Comparison of ENCODE assay signal across 1 cellular context in the genomic region with DNA sequence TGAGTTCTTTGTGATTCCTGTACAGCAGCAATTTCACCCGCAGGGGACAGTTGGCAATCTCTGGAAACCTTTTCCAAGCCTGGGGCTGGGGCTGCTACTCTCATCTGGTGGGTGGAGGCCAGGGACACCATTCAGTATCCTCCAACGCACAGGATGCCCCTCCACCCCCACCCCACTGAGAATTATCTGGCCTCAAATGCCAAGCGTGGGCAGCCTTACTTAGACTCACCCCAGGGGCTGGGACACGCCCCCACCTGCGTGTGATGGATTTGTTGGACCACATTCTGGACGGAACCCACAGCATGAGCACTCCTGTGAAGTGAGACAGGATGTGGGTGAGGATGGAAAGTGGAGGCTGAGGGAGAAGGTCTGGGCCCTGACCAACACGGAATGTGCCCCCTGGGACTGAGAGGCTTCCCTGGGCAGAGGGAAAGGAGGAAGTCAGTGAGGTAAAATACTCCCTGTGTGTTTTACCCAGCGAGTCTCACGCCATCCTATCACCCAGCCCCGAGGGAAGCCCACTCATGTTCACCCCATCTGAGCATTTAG.
A peak's percentile ranks its signal among the peaks of the same experiment; 100 is the strongest.
TF ChIP-seq lines count a peak whose summit lies in the region.

No MANE protein-coding gene starts in this region.

TF ChIP-seq in HEK293, 187 proteins besides CTCF, POLR2A, EP300 and RAD21 (continued from another document):
- TF ChIP-seq TSHZ1 (tag by site-specific recombination; IDR thresholded peaks at IDR 0.05; ENCODE audit: borderline replicate concordance) (no peak), ZNF292 (tag by site-specific recombination; IDR thresholded peaks at IDR 0.05; ENCODE audit: borderline replicate concordance, low read depth) (no peak), ZNF837 (tag by site-specific recombination; IDR thresholded peaks at IDR 0.05) (no peak), ZNF341 (tag by site-specific recombination; IDR thresholded peaks at IDR 0.05; ENCODE audit: low read depth) (no peak), ZNF248 (tag by site-specific recombination; IDR thresholded peaks at IDR 0.05) (no peak), PRDM1 (tag by site-specific recombination; IDR thresholded peaks at IDR 0.05) (no peak), KLF9 (tag by site-specific recombination; IDR thresholded peaks at IDR 0.05; ENCODE audit: low read depth) (0 out of 2 replicates have a peak, but pooled peaks have one; percentile 35), EGR2 (tag by site-specific recombination; IDR thresholded peaks at IDR 0.05; ENCODE audit: low read depth) (peak; percentile 99), YY2 (tag by site-specific recombination; IDR thresholded peaks at IDR 0.05) (no peak), ZNF274 (IDR thresholded peaks at IDR 0.05; ENCODE audit: low read length) (no peak), ZNF274 (tag by site-specific recombination; IDR thresholded peaks at IDR 0.05; ENCODE audit: borderline replicate concordance) (no peak), ZIC2 (tag by site-specific recombination; IDR thresholded peaks at IDR 0.05) (peak; percentile 39), ZNF639 (tag by site-specific recombination; IDR thresholded peaks at IDR 0.05) (no peak), ZBTB26 (tag by site-specific recombination; optimal IDR thresholded peaks at IDR 0.05) (no peak), ZNF530 (tag by site-specific recombination; IDR thresholded peaks at IDR 0.05; ENCODE audit: low read depth) (no peak), ZNF549 (tag by site-specific recombination; IDR thresholded peaks at IDR 0.05) (no peak), ZNF169 (tag by site-specific recombination; IDR thresholded peaks at IDR 0.05) (no peak), SP2 (tag by site-specific recombination; IDR thresholded peaks at IDR 0.05) (no peak), KLF10 (tag by site-specific recombination; IDR thresholded peaks at IDR 0.05) (no peak), ZNF2 (tag by site-specific recombination; IDR thresholded peaks at IDR 0.05) (no peak)
- TF ChIP-seq, protein P1, sequence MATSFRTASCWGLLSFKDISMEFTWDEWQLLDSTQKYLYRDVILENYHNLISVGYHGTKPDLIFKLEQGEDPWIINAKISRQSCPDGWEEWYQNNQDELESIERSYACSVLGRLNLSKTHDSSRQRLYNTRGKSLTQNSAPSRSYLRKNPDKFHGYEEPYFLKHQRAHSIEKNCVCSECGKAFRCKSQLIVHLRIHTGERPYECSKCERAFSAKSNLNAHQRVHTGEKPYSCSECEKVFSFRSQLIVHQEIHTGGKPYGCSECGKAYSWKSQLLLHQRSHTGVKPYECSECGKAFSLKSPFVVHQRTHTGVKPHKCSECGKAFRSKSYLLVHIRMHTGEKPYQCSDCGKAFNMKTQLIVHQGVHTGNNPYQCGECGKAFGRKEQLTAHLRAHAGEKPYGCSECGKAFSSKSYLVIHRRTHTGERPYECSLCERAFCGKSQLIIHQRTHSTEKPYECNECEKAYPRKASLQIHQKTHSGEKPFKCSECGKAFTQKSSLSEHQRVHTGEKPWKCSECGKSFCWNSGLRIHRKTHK (tag by site-specific recombination; IDR thresholded peaks at IDR 0.05): no peak
